ENCODE assay signal across 1 cellular context in genomic region chr7:133931053-133931452, GRCh38.
TF ChIP-seq lines count a peak whose summit lies in the region.

No MANE protein-coding gene starts in this region.

TF ChIP-seq in HEK293, 187 proteins besides CTCF, POLR2A, EP300 and RAD21 (continued from another document and continues in another):
- TF ChIP-seq, protein P1, sequence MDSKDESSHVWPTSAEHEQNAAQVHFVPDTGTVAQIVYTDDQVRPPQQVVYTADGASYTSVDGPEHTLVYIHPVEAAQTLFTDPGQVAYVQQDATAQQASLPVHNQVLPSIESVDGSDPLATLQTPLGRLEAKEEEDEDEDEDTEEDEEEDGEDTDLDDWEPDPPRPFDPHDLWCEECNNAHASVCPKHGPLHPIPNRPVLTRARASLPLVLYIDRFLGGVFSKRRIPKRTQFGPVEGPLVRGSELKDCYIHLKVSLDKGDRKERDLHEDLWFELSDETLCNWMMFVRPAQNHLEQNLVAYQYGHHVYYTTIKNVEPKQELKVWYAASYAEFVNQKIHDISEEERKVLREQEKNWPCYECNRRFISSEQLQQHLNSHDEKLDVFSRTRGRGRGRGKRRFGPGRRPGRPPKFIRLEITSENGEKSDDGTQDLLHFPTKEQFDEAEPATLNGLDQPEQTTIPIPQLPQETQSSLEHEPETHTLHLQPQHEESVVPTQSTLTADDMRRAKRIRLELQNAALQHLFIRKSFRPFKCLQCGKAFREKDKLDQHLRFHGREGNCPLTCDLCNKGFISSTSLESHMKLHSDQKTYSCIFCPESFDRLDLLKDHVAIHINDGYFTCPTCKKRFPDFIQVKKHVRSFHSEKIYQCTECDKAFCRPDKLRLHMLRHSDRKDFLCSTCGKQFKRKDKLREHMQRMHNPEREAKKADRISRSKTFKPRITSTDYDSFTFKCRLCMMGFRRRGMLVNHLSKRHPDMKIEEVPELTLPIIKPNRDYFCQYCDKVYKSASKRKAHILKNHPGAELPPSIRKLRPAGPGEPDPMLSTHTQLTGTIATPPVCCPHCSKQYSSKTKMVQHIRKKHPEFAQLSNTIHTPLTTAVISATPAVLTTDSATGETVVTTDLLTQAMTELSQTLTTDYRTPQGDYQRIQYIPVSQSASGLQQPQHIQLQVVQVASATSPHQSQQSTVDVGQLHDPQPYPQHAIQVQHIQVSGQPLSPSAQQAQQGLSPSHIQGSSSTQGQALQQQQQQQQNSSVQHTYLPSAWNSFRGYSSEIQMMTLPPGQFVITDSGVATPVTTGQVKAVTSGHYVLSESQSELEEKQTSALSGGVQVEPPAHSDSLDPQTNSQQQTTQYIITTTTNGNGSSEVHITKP (tag by site-specific recombination; IDR thresholded peaks at IDR 0.05): no peak
- TF ChIP-seq ZNF404 (tag by site-specific recombination; IDR thresholded peaks at IDR 0.05) (no peak), ZNF585B (tag by site-specific recombination; IDR thresholded peaks at IDR 0.05) (no peak), SCRT2 (tag by site-specific recombination; IDR thresholded peaks at IDR 0.05) (peak; percentile 60; the same call in 1 of the 2 replicates), ZNF560 (tag by site-specific recombination; IDR thresholded peaks at IDR 0.05; ENCODE audit: borderline replicate concordance) (no peak), ZNF473 (tag by site-specific recombination; IDR thresholded peaks at IDR 0.05) (no peak), KLF8 (tag by site-specific recombination; IDR thresholded peaks at IDR 0.05) (peak; percentile 74), ZEB2 (tag by site-specific recombination; IDR thresholded peaks at IDR 0.05) (peak; percentile 62), ZNF596 (tag by site-specific recombination; IDR thresholded peaks at IDR 0.05) (no peak), ZNF112 (tag by site-specific recombination; IDR thresholded peaks at IDR 0.05) (no peak), ZNF548 (tag by site-specific recombination; IDR thresholded peaks at IDR 0.05) (no peak), ZNF324 (tag by site-specific recombination; IDR thresholded peaks at IDR 0.05) (no peak), ZNF132 (tag by site-specific recombination; IDR thresholded peaks at IDR 0.05; ENCODE audit: borderline replicate concordance) (no peak), ZNF558 (tag by site-specific recombination; IDR thresholded peaks at IDR 0.05) (peak; percentile 30; the same call in 1 of the 2 replicates), ZNF514 (tag by site-specific recombination; IDR thresholded peaks at IDR 0.05) (no peak), ZNF23 (tag by site-specific recombination; IDR thresholded peaks at IDR 0.05; ENCODE audit: borderline replicate concordance) (no peak), ZNF704 (tag by site-specific recombination; IDR thresholded peaks at IDR 0.05) (no peak), ZNF292 (tag by site-specific recombination; IDR thresholded peaks at IDR 0.05; ENCODE audit: borderline replicate concordance, low read depth) (no peak), ZNF248 (tag by site-specific recombination; IDR thresholded peaks at IDR 0.05) (no peak), ZNF707 (tag by site-specific recombination; IDR thresholded peaks at IDR 0.05) (no peak), TRIM28 (IDR thresholded peaks at IDR 0.05; ENCODE audit: borderline replicate concordance, low read length) (no peak), ZNF121 (tag by site-specific recombination; IDR thresholded peaks at IDR 0.05) (no peak), ZNF785 (tag by site-specific recombination; IDR thresholded peaks at IDR 0.05) (no peak), ZNF518A (tag by site-specific recombination; conservative IDR thresholded peaks at IDR 0.05; ENCODE audit: low read depth) (no peak), KLF10 (tag by site-specific recombination; IDR thresholded peaks at IDR 0.05) (peak; percentile 65), ZNF561 (tag by site-specific recombination; IDR thresholded peaks at IDR 0.05; ENCODE audit: borderline replicate concordance) (no peak), ZNF280D (tag by site-specific recombination; IDR thresholded peaks at IDR 0.05) (no peak), ZNF488 (tag by site-specific recombination; IDR thresholded peaks at IDR 0.05) (no peak), ZNF670 (tag by site-specific recombination; IDR thresholded peaks at IDR 0.05; ENCODE audit: low read depth) (no peak)
- TF ChIP-seq, protein P2, sequence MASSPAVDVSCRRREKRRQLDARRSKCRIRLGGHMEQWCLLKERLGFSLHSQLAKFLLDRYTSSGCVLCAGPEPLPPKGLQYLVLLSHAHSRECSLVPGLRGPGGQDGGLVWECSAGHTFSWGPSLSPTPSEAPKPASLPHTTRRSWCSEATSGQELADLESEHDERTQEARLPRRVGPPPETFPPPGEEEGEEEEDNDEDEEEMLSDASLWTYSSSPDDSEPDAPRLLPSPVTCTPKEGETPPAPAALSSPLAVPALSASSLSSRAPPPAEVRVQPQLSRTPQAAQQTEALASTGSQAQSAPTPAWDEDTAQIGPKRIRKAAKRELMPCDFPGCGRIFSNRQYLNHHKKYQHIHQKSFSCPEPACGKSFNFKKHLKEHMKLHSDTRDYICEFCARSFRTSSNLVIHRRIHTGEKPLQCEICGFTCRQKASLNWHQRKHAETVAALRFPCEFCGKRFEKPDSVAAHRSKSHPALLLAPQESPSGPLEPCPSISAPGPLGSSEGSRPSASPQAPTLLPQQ (tag by site-specific recombination; IDR thresholded peaks at IDR 0.05): no peak
- TF ChIP-seq, protein P3, sequence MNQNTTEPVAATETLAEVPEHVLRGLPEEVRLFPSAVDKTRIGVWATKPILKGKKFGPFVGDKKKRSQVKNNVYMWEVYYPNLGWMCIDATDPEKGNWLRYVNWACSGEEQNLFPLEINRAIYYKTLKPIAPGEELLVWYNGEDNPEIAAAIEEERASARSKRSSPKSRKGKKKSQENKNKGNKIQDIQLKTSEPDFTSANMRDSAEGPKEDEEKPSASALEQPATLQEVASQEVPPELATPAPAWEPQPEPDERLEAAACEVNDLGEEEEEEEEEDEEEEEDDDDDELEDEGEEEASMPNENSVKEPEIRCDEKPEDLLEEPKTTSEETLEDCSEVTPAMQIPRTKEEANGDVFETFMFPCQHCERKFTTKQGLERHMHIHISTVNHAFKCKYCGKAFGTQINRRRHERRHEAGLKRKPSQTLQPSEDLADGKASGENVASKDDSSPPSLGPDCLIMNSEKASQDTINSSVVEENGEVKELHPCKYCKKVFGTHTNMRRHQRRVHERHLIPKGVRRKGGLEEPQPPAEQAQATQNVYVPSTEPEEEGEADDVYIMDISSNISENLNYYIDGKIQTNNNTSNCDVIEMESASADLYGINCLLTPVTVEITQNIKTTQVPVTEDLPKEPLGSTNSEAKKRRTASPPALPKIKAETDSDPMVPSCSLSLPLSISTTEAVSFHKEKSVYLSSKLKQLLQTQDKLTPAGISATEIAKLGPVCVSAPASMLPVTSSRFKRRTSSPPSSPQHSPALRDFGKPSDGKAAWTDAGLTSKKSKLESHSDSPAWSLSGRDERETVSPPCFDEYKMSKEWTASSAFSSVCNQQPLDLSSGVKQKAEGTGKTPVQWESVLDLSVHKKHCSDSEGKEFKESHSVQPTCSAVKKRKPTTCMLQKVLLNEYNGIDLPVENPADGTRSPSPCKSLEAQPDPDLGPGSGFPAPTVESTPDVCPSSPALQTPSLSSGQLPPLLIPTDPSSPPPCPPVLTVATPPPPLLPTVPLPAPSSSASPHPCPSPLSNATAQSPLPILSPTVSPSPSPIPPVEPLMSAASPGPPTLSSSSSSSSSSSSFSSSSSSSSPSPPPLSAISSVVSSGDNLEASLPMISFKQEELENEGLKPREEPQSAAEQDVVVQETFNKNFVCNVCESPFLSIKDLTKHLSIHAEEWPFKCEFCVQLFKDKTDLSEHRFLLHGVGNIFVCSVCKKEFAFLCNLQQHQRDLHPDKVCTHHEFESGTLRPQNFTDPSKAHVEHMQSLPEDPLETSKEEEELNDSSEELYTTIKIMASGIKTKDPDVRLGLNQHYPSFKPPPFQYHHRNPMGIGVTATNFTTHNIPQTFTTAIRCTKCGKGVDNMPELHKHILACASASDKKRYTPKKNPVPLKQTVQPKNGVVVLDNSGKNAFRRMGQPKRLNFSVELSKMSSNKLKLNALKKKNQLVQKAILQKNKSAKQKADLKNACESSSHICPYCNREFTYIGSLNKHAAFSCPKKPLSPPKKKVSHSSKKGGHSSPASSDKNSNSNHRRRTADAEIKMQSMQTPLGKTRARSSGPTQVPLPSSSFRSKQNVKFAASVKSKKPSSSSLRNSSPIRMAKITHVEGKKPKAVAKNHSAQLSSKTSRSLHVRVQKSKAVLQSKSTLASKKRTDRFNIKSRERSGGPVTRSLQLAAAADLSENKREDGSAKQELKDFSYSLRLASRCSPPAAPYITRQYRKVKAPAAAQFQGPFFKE (tag by site-specific recombination; IDR thresholded peaks at IDR 0.05; ENCODE audit: borderline replicate concordance): no peak
- TF ChIP-seq, protein P4, sequence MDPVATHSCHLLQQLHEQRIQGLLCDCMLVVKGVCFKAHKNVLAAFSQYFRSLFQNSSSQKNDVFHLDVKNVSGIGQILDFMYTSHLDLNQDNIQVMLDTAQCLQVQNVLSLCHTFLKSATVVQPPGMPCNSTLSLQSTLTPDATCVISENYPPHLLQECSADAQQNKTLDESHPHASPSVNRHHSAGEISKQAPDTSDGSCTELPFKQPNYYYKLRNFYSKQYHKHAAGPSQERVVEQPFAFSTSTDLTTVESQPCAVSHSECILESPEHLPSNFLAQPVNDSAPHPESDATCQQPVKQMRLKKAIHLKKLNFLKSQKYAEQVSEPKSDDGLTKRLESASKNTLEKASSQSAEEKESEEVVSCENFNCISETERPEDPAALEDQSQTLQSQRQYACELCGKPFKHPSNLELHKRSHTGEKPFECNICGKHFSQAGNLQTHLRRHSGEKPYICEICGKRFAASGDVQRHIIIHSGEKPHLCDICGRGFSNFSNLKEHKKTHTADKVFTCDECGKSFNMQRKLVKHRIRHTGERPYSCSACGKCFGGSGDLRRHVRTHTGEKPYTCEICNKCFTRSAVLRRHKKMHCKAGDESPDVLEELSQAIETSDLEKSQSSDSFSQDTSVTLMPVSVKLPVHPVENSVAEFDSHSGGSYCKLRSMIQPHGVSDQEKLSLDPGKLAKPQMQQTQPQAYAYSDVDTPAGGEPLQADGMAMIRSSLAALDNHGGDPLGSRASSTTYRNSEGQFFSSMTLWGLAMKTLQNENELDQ (tag by site-specific recombination; IDR thresholded peaks at IDR 0.05; ENCODE audit: low read depth): no peak
